Comparison of ENCODE assay signal across 15 cellular contexts in genomic region chr3:13137808-13138565, GRCh38.
DNase-seq lines count a peak whose midpoint lies in the region; ATAC-seq and TF ChIP-seq lines count a peak whose summit lies in the region.
"Had no signal": no experiment of that assay in that cellular context is flagged by ENCODE, and none has a peak within 500 bp of the region (broad histone marks: within the 10 kb centered on the region; RNA-seq: fewer than 3 reads in every experiment).

No MANE protein-coding gene starts in this region.

- ATAC-seq in GM21526 (IDR thresholded peaks at IDR 0.05; ENCODE audit: low FRiP score, unreplicated experiment) (no peak), HG03571 (IDR thresholded peaks at IDR 0.05; ENCODE audit: unreplicated experiment) (no peak)
- ATAC-seq: PC-3 had no signal

- H3K4me1 ChIP-seq in HEK293 (ENCODE audit: control insufficient read depth, insufficient read depth, low read length) = no peaks in the 10 kb centered on the region
- H3K4me1 ChIP-seq: HAP-1 had no signal

- intact Hi-C loops in posterior vena cava (cut with DNase I) = no loop called here

- no peak for TF ChIP-seq CTCF in HEK293 (tag by site-specific recombination; IDR thresholded peaks at IDR 0.05)

- DNase-seq in D341Med (ENCODE audit: low spot score) (peak; percentile 24), islet precursor cell (peak; percentile 40), posterior vena cava (ENCODE audit: low spot score) (peak; percentile 70), NCI-H187 treated with DMSO at 0.1 percent for 48 hours (lab: John Stamatoyannopoulos, UW) (no peak), kidney glomerular epithelial cell (lab: John Stamatoyannopoulos, UW) (no peak)
- DNase-seq: DMS 273 treated with DMSO at 0.1 percent for 48 hours, NCI-H1417 treated with DMSO at 0.1 percent for 48 hours, NCI-H2081 treated with DMSO at 0.1 percent for 48 hours, NCI-H2227 treated with DMSO at 0.1 percent for 48 hours, NCI-H524 treated with DMSO at 0.1 percent for 48 hours, PC-3 had no signal

- POLR2A ChIA-PET in HEK293 (lab: Yijun Ruan, JAX) = no interaction called here

- no peak overlapping the region for H3K4me3 ChIP-seq in HEK293 (ENCODE audit: low read depth, low read length)
- H3K4me3 ChIP-seq: HAP-1 had no signal

- no peak overlapping the region for H3K27ac ChIP-seq in HEK293 (ENCODE audit: extremely low read depth, low read depth, low read length)

- CTCF ChIA-PET in HEK293 (lab: Yijun Ruan, JAX) = no interaction called here

- no peaks in the 10 kb centered on the region for H3K9me3 ChIP-seq in HEK293 (ENCODE audit: control insufficient read depth, insufficient read depth, low read depth, low read length)
- H3K9me3 ChIP-seq: HAP-1 had no signal

- H3K36me3 ChIP-seq in HEK293 (ENCODE audit: control insufficient read depth in 2 of 2, insufficient read depth in 1 of 2, low read length in 2 of 2) = no peaks in the 10 kb centered on the region
- H3K36me3 ChIP-seq: HAP-1 had no signal

TF ChIP-seq in HEK293, 187 proteins besides CTCF, POLR2A, EP300 and RAD21:
- TF ChIP-seq EGR2 (tag by site-specific recombination; IDR thresholded peaks at IDR 0.05; ENCODE audit: low read depth) (0 out of 2 replicates have a peak, but pooled peaks have one; percentile 7), ZNF660 (tag by site-specific recombination; IDR thresholded peaks at IDR 0.05) (no peak)
TF ChIP-seq in HEK293: peak in this region for 1.

Comparison
In these comparisons a context has a peak if more than half of its experiments do, and no peak if none do; other contexts are left out.
1. DNase-seq: peak in D341Med (single experiment), islet precursor cell (single experiment) and posterior vena cava (single experiment); none in NCI-H187 treated with DMSO at 0.1 percent for 48 hours (single experiment) and kidney glomerular epithelial cell (single experiment).